ENCODE assay signal across 11 cellular contexts in genomic region chr17:51585514-51586104, GRCh38.
A peak's percentile ranks its signal among the peaks of the same experiment; 100 is the strongest.
DNase-seq lines count a peak whose midpoint lies in the region; ATAC-seq, FAIRE-seq and TF ChIP-seq lines count a peak whose summit lies in the region.
"Had no signal": no experiment of that assay in that cellular context is flagged by ENCODE, and none has a peak within 500 bp of the region (broad histone marks: within the 10 kb centered on the region; RNA-seq: fewer than 3 reads in every experiment).

No MANE protein-coding gene starts in this region.

- H3K27me3 ChIP-seq in H1 (replicated peaks in 1 of 4; ENCODE audit: control insufficient read depth in 3 of 4, extremely low read depth in 1 of 4, insufficient read depth in 3 of 4, low read length in 3 of 4) (no peaks in the 10 kb centered on the region), smooth muscle cell (ENCODE audit: low read depth) (no peaks in the 10 kb centered on the region)

- no peak overlapping the region for H3K4me3 ChIP-seq in H1 (ENCODE audit: extremely low read depth in 1 of 4, insufficient read depth in 2 of 4, low read depth in 3 of 4, low read length in 4 of 4)
- no peak overlapping the region for H3K4me3 ChIP-seq in smooth muscle cell

- H3K4me1 ChIP-seq in H1 (replicated peaks in 1 of 4; ENCODE audit: control insufficient read depth in 3 of 4, insufficient read depth in 4 of 4, low read length in 3 of 4), result no peaks in the 10 kb centered on the region
- H3K4me1 ChIP-seq in smooth muscle cell (ENCODE audit: low read depth), result no peaks in the 10 kb centered on the region

- POLR2A ChIA-PET in activated CD4-positive, alpha-beta T cell treated with anti-CD3 and anti-CD28 coated beads for 36 hours (lab: Charles Lee), result no interaction called here
- POLR2A ChIA-PET in activated CD4-positive, alpha-beta T cell treated with anti-CD3 and anti-CD28 coated beads, Interleukin-2, amount 10 ng/mL, durations not matched to agents 7 days and 5 days (lab: Charles Lee), result no interaction called here
- POLR2A ChIA-PET in H1 (lab: Charles Lee; ENCODE audit: partially characterized antibody), result no interaction called here

- H3K36me3 ChIP-seq in H1 (ENCODE audit: control insufficient read depth in 2 of 4, insufficient read depth in 4 of 4, low read length in 3 of 4) (no peaks in the 10 kb centered on the region), smooth muscle cell (ENCODE audit: low read depth) (no peaks in the 10 kb centered on the region)

- H3K27ac ChIP-seq in H1 (ENCODE audit: low read depth, low read length), result no peak overlapping the region
- no peak overlapping the region for H3K27ac ChIP-seq in smooth muscle cell (ENCODE audit: low read depth)

- peak; percentile 65 for FAIRE-seq in H1 (lab: Jason Lieb, UNC)

- no peaks in the 10 kb centered on the region for H3K4me1 Mint-ChIP-seq in activated CD4-positive, alpha-beta T cell treated with anti-CD3 and anti-CD28 coated beads for 36 hours
- no peaks in the 10 kb centered on the region for H3K4me1 Mint-ChIP-seq in activated CD4-positive, alpha-beta T cell treated with anti-CD3 and anti-CD28 coated beads, Interleukin-2, amount 10 ng/mL, durations not matched to agents 7 days and 5 days
- H3K4me1 Mint-ChIP-seq: central memory CD8-positive, alpha-beta T cell; immature natural killer cell had no signal

- H3K4me3 Mint-ChIP-seq in activated CD4-positive, alpha-beta T cell treated with anti-CD3 and anti-CD28 coated beads for 36 hours, result no peak overlapping the region
- no peak overlapping the region for H3K4me3 Mint-ChIP-seq in activated CD4-positive, alpha-beta T cell treated with anti-CD3 and anti-CD28 coated beads, Interleukin-2, amount 10 ng/mL, durations not matched to agents 7 days and 5 days
- H3K4me3 Mint-ChIP-seq: central memory CD8-positive, alpha-beta T cell; immature natural killer cell had no signal

- H3K27ac Mint-ChIP-seq in activated CD4-positive, alpha-beta T cell treated with anti-CD3 and anti-CD28 coated beads for 36 hours, result no peak overlapping the region
- H3K27ac Mint-ChIP-seq in activated CD4-positive, alpha-beta T cell treated with anti-CD3 and anti-CD28 coated beads, Interleukin-2, amount 10 ng/mL, durations not matched to agents 7 days and 5 days, result no peak overlapping the region
- H3K27ac Mint-ChIP-seq: immature natural killer cell had no signal

- H2AFZ ChIP-seq in H1 (ENCODE audit: low read length) (no peak overlapping the region), smooth muscle cell (ENCODE audit: low read depth) (no peak overlapping the region)

- no peak overlapping the region for H2BK15ac ChIP-seq in H1 (ENCODE audit: low read length)

- H3K36me3 Mint-ChIP-seq in activated CD4-positive, alpha-beta T cell treated with anti-CD3 and anti-CD28 coated beads for 36 hours (ENCODE audit: low read depth), result peaks cover 3% of the 10 kb centered on the region
- H3K36me3 Mint-ChIP-seq in activated CD4-positive, alpha-beta T cell treated with anti-CD3 and anti-CD28 coated beads, Interleukin-2, amount 10 ng/mL, durations not matched to agents 7 days and 5 days (ENCODE audit: low read depth), result no peaks in the 10 kb centered on the region

- H3K4ac ChIP-seq in H1 (replicated peaks; ENCODE audit: insufficient read length, low read depth, low read length), result no peak overlapping the region

- no peaks in the 10 kb centered on the region for H3K79me1 ChIP-seq in H1 (ENCODE audit: low read depth, low read length)

- no peak overlapping the region for H4K5ac ChIP-seq in H1 (ENCODE audit: insufficient read length, low read depth, low read length)

- no peak overlapping the region for H2BK120ac ChIP-seq in H1 (replicated peaks; ENCODE audit: low read depth, low read length)

- no peak overlapping the region for H2BK12ac ChIP-seq in H1 (ENCODE audit: low read depth, low read length)

- H3F3A ChIP-seq in smooth muscle cell (ENCODE audit: low read depth), result no peaks in the 10 kb centered on the region

- no peak overlapping the region for H3K9ac ChIP-seq in H1 (replicated peaks in 1 of 4; ENCODE audit: extremely low read depth in 1 of 4, low read depth in 3 of 4, low read length in 3 of 4)
- H3K9ac ChIP-seq in smooth muscle cell (ENCODE audit: low read depth), result no peak overlapping the region

- CTCF ChIA-PET in activated CD4-positive, alpha-beta T cell treated with anti-CD3 and anti-CD28 coated beads for 36 hours (lab: Charles Lee), result interaction anchor here (0.7 to 1.4 kb wide), 3 partner anchors 10 to 148 kb away, joined by 3 to 4 read pairs (median 3); no protein-coding TSS in a partner anchor
- CTCF ChIA-PET in activated CD4-positive, alpha-beta T cell treated with anti-CD3 and anti-CD28 coated beads, Interleukin-2, amount 10 ng/mL, durations not matched to agents 7 days and 5 days (lab: Charles Lee), result no interaction called here
- CTCF ChIA-PET in H1 (lab: Charles Lee; ENCODE audit: partially characterized antibody), result interaction anchor here (0.7 to 3.5 kb wide), 33 partner anchors 9 to 288 kb away, joined by 3 to 30 read pairs (median 4); no protein-coding TSS in a partner anchor

- H2BK5ac ChIP-seq in H1 (ENCODE audit: low read depth, low read length), result no peak overlapping the region

- H4K20me1 ChIP-seq in H1 (replicated peaks in 1 of 2; ENCODE audit: control insufficient read depth in 1 of 2, insufficient read depth in 2 of 2, low read length in 2 of 2) (no peaks in the 10 kb centered on the region), smooth muscle cell (ENCODE audit: low read depth) (no peaks in the 10 kb centered on the region)

- TF ChIP-seq RAD21 in H1 (IDR thresholded peaks at IDR 0.05 in 1 of 2, conservative IDR thresholded peaks at IDR 0.05 in 1 of 2; ENCODE audit: low read depth in 2 of 2, low read length in 2 of 2), result peak; percentile 89 to 94

- 47% methylated on average over 4 of the region's 4 CpGs; no CpG with 5 or more reads in 1 of the 2 experiments for WGBS in H1 (ENCODE audit: extremely low coverage in 1 of 2, insufficient coverage in 1 of 2, insufficient read length in 1 of 2, insufficient replicate concordance in 2 of 2, low coverage in 1 of 2, low lambda C conversion rate in 2 of 2, missing lambda C conversion rate in 1 of 2), 2 experiments
- 42% methylated on average over 4 of the region's 4 CpGs for WGBS in smooth muscle cell (ENCODE audit: low lambda C conversion rate)

- H3K9me3 ChIP-seq in H1 (ENCODE audit: insufficient read depth in 2 of 2, low read depth in 1 of 2, low read length in 1 of 2) (peaks cover 3 to 4% of the 10 kb centered on the region in 2 experiments; a peak in 2 of 4 replicates), smooth muscle cell (replicated peaks; ENCODE audit: low read depth) (peaks cover 4% of the 10 kb centered on the region)

- no peak overlapping the region for H3K18ac ChIP-seq in H1 (ENCODE audit: extremely low read depth, low read length)

- intact Hi-C loops in activated CD4-positive, alpha-beta T cell treated with anti-CD3 and anti-CD28 coated beads for 36 hours (cut with DNase I, micrococcal nuclease), result no loop called here

- peak; percentile 16 for DNase-seq in activated CD4-positive, alpha-beta T cell treated with anti-CD3 and anti-CD28 coated beads for 36 hours
- DNase-seq in activated CD4-positive, alpha-beta T cell treated with anti-CD3 and anti-CD28 coated beads, Interleukin-2, amount 10 ng/mL, durations not matched to agents 7 days and 5 days, result no peak
- peak; percentile 15 for DNase-seq in NCI-H69 (lab: John Stamatoyannopoulos, UW)
- peak; percentile 9 to 62 for DNase-seq in H1 (ENCODE audit: low read depth in 1 of 2, low spot score in 2 of 2)
- DNase-seq in smooth muscle cell (lab: John Stamatoyannopoulos, UW; ENCODE audit: unreplicated experiment), result no peak
- DNase-seq: T-helper 9 cell had no signal

- H2BK20ac ChIP-seq in H1 (ENCODE audit: low read length), result no peak overlapping the region

- no peak for TF ChIP-seq EP300 in H1 (IDR thresholded peaks at IDR 0.05; ENCODE audit: borderline replicate concordance in 1 of 2, low read depth in 2 of 2, low read length in 2 of 2)

- H3K14ac ChIP-seq in H1 (ENCODE audit: insufficient read length), result no peak overlapping the region

- no peak overlapping the region for H4K91ac ChIP-seq in H1 (replicated peaks; ENCODE audit: insufficient read length, low read length)

- H3K79me2 ChIP-seq in H1 (ENCODE audit: control insufficient read depth in 1 of 2, insufficient read depth in 2 of 2, low read length in 2 of 2), result no peaks in the 10 kb centered on the region
- H3K79me2 ChIP-seq in smooth muscle cell (ENCODE audit: low read depth), result no peaks in the 10 kb centered on the region

- peaks cover 15% of the 10 kb centered on the region for H3K9me3 Mint-ChIP-seq in activated CD4-positive, alpha-beta T cell treated with anti-CD3 and anti-CD28 coated beads for 36 hours (ENCODE audit: low read depth)
- H3K9me3 Mint-ChIP-seq in activated CD4-positive, alpha-beta T cell treated with anti-CD3 and anti-CD28 coated beads, Interleukin-2, amount 10 ng/mL, durations not matched to agents 7 days and 5 days, result peaks cover 11% of the 10 kb centered on the region

- no peak for TF ChIP-seq POLR2A in H1 (IDR thresholded peaks at IDR 0.05; ENCODE audit: control extremely low read depth in 1 of 2, low read depth in 2 of 2, low read length in 2 of 2)

- H3K27me3 Mint-ChIP-seq in activated CD4-positive, alpha-beta T cell treated with anti-CD3 and anti-CD28 coated beads for 36 hours, result peaks cover 4% of the 10 kb centered on the region
- no peaks in the 10 kb centered on the region for H3K27me3 Mint-ChIP-seq in activated CD4-positive, alpha-beta T cell treated with anti-CD3 and anti-CD28 coated beads, Interleukin-2, amount 10 ng/mL, durations not matched to agents 7 days and 5 days

- H2AK5ac ChIP-seq in H1 (ENCODE audit: low read depth, low read length), result no peak overlapping the region

- H4K8ac ChIP-seq in H1 (ENCODE audit: extremely low read depth, insufficient read depth, low read length), result no peak overlapping the region

- ATAC-seq in activated CD4-positive, alpha-beta T cell treated with anti-CD3 and anti-CD28 coated beads for 36 hours, result no peak
- ATAC-seq in GM19023 (IDR thresholded peaks at IDR 0.05; ENCODE audit: unreplicated experiment) (no peak), GM21737 (IDR thresholded peaks at IDR 0.05; ENCODE audit: unreplicated experiment) (no peak), HG03439 (IDR thresholded peaks at IDR 0.05; ENCODE audit: unreplicated experiment) (no peak)

- H3K23me2 ChIP-seq in H1 (ENCODE audit: low read depth, low read length), result no peaks in the 10 kb centered on the region

- no peak overlapping the region for H3K56ac ChIP-seq in H1 (replicated peaks; ENCODE audit: insufficient read length, low read depth, low read length)

- TF ChIP-seq CTCF in H1 (IDR thresholded peaks at IDR 0.05; ENCODE audit: control extremely low read depth in 1 of 3, insufficient read depth in 1 of 3, low read depth in 1 of 3, low read length in 3 of 3), result peak; percentile 76 to 91 (median 89)
- TF ChIP-seq CTCF in smooth muscle cell (IDR thresholded peaks at IDR 0.05; ENCODE audit: borderline replicate concordance, insufficient read depth, poor library complexity, severe bottlenecking), result peak; percentile 21

- no peak overlapping the region for H3K4me2 ChIP-seq in H1 (ENCODE audit: insufficient read depth in 1 of 2, low read depth in 2 of 2, low read length in 2 of 2)
- no peak overlapping the region for H3K4me2 ChIP-seq in smooth muscle cell

- H3K23ac ChIP-seq in H1 (ENCODE audit: insufficient read length), result no peak overlapping the region

TF ChIP-seq in H1, 55 proteins besides CTCF, POLR2A, EP300 and RAD21 (continues in another document):
- TF ChIP-seq RFX5 (IDR thresholded peaks at IDR 0.05; ENCODE audit: borderline replicate concordance, low read depth, low read length), result no peak

Comparison
In these comparisons a context has a peak if more than half of its experiments do, and no peak if none do; other contexts are left out.
1. DNase-seq: peak in activated CD4-positive, alpha-beta T cell treated with anti-CD3 and anti-CD28 coated beads for 36 hours (single experiment), NCI-H69 (single experiment) and H1 (2 of 2); none in activated CD4-positive, alpha-beta T cell treated with anti-CD3 and anti-CD28 coated beads, Interleukin-2, amount 10 ng/mL, durations not matched to agents 7 days and 5 days (single experiment) and smooth muscle cell (single experiment).